In genomic region chr3:55534876-55535275, GRCh38 we compare ENCODE assay signal across 23 cellular contexts. TPM values are rescaled to one million over a fixed set of nuclear protein-coding genes. Genes with fewer than 3 reads are reported as not detected.
A peak's percentile ranks its signal among the peaks of the same experiment; 100 is the strongest.
DNase-seq lines count a peak whose midpoint lies in the region; ATAC-seq and TF ChIP-seq lines count a peak whose summit lies in the region.
"Had no signal": no experiment of that assay in that cellular context is flagged by ENCODE, and none has a peak within 500 bp of the region (broad histone marks: within the 10 kb centered on the region; RNA-seq: fewer than 3 reads in every experiment).

No MANE protein-coding gene starts in this region.

- no peak overlapping the region for H3K4me3 Mint-ChIP-seq in stimulated activated memory B cell treated with anti-CD40 and anti-IgM and Interleukin-4, amounts not matched to agents 10 μg/mL and 1 μg/mL and 100 μg/mL, for 72 hours
- H3K4me3 Mint-ChIP-seq: CD8-positive, alpha-beta memory T cell; HFFc6 had no signal

- intact Hi-C loops in PC-3 (cut with micrococcal nuclease) (no loop called here), left cardiac atrium (cut with DNase I) (no loop called here)

- H2AFZ ChIP-seq in PC-3 (ENCODE audit: low read length) = no peak overlapping the region

- no peaks in the 10 kb centered on the region for H3K4me1 Mint-ChIP-seq in stimulated activated memory B cell treated with anti-CD40 and anti-IgM and Interleukin-4, amounts not matched to agents 10 μg/mL and 1 μg/mL and 100 μg/mL, for 72 hours
- H3K4me1 Mint-ChIP-seq: CD8-positive, alpha-beta memory T cell had no signal

- H3K27ac ChIP-seq in PC-3 (ENCODE audit: low read length) (no peak overlapping the region), epithelial cell of prostate (no peak overlapping the region)
- H3K27ac ChIP-seq: BLaER1 treated with 17β-estradiol and CSF1 and Interleukin-3, amounts not matched to agents 10 nM and 100 nM; RWPE1 had no signal

- H3K9me3 ChIP-seq in PC-3 (ENCODE audit: low read length) = no peaks in the 10 kb centered on the region
- H3K9me3 ChIP-seq: BLaER1 treated with 17β-estradiol and CSF1 and Interleukin-3, amounts not matched to agents 10 nM and 100 nM had no signal

- no peaks in the 10 kb centered on the region for H3K27me3 Mint-ChIP-seq in stimulated activated memory B cell treated with anti-CD40 and anti-IgM and Interleukin-4, amounts not matched to agents 10 μg/mL and 1 μg/mL and 100 μg/mL, for 72 hours
- H3K27me3 Mint-ChIP-seq: CD8-positive, alpha-beta memory T cell had no signal

- TF ChIP-seq CTCF in PC-3 (conservative IDR thresholded peaks at IDR 0.05; ENCODE audit: low read depth, low read length) = no peak

- H4K20me1 ChIP-seq in PC-3 (ENCODE audit: low read length) = no peaks in the 10 kb centered on the region
- H4K20me1 ChIP-seq: BLaER1 treated with 17β-estradiol and CSF1 and Interleukin-3, amounts not matched to agents 10 nM and 100 nM had no signal

- H3K4me2 ChIP-seq in PC-3 (ENCODE audit: low read length) = no peak overlapping the region

- H3K9me2 ChIP-seq in PC-3 (replicated peaks; ENCODE audit: low read length) = no peaks in the 10 kb centered on the region

- peaks cover 2% of the 10 kb centered on the region for H3K9me3 Mint-ChIP-seq in stimulated activated memory B cell treated with anti-CD40 and anti-IgM and Interleukin-4, amounts not matched to agents 10 μg/mL and 1 μg/mL and 100 μg/mL, for 72 hours
- H3K9me3 Mint-ChIP-seq: HFFc6 had no signal

- H3K36me3 ChIP-seq in PC-3 (ENCODE audit: low read depth, low read length) = no peaks in the 10 kb centered on the region
- H3K36me3 ChIP-seq: BLaER1 treated with 17β-estradiol and CSF1 and Interleukin-3, amounts not matched to agents 10 nM and 100 nM had no signal

- BruUV-seq in PC-3 (replicated peaks; lab: Mats Ljungman, UMichigan) = no TSS peak

- H3F3A ChIP-seq in PC-3 (ENCODE audit: low read length, unreplicated experiment) = no peaks in the 10 kb centered on the region

- H3K9ac ChIP-seq in PC-3 (ENCODE audit: low read length) = no peak overlapping the region
- H3K9ac ChIP-seq: BLaER1 treated with 17β-estradiol and CSF1 and Interleukin-3, amounts not matched to agents 10 nM and 100 nM had no signal

- no peaks in the 10 kb centered on the region for H3K27me3 ChIP-seq in PC-3 (ENCODE audit: low read length)
- H3K27me3 ChIP-seq: BLaER1 treated with 17β-estradiol and CSF1 and Interleukin-3, amounts not matched to agents 10 nM and 100 nM had no signal

- ATAC-seq in PC-3 = peak; percentile 93
- no peak for ATAC-seq in stimulated activated memory B cell treated with anti-CD40 and anti-IgM and Interleukin-4, amounts not matched to agents 10 μg/mL and 1 μg/mL and 100 μg/mL, for 72 hours
- ATAC-seq in left cardiac atrium = no peak
- ATAC-seq: GM12878, K562 had no signal

- in situ Hi-C loops in G401 (cut with HindIII; ENCODE audit: low sequenced_read_pairs) = no loop called here

- POLR2A ChIA-PET in PC-3 (lab: Charles Lee; ENCODE audit: unreplicated experiment) = interaction anchor here (0.6 kb wide), 1 partner anchor 323 kb away, joined by 3 read pairs; no protein-coding TSS in a partner anchor

- H3K4me3 ChIP-seq in PC-3 (ENCODE audit: low read length) = no peak overlapping the region
- H3K4me3 ChIP-seq: BLaER1 treated with 17β-estradiol and CSF1 and Interleukin-3, amounts not matched to agents 10 nM and 100 nM; GM12878; K562 had no signal

- DNase-seq in Daoy (ENCODE audit: low read depth) (peak; percentile 23), PC-3 (peak; percentile 71), epithelial cell of prostate (ENCODE audit: low read depth, low spot score) (peak; percentile 36), kidney tubule cell (ENCODE audit: low spot score) (peak; percentile 89), G401 (ENCODE audit: low spot score) (no peak), left cardiac atrium (no peak)
- DNase-seq in stimulated activated CD4-positive, alpha-beta T cell treated with anti-CD3 and anti-CD28 coated beads, Interleukin-4, amount 100 ng/mL, for 24 hours = no peak
- DNase-seq: CD8-positive, alpha-beta memory T cell; DND-41; GF-D8; H7; HFFc6; NCI-H1417 treated with DMSO at 0.1 percent for 48 hours; NCI-H187 treated with DMSO at 0.1 percent for 48 hours; NCI-H2227 treated with DMSO at 0.1 percent for 48 hours; NCI-H510A treated with DMSO at 0.1 percent for 48 hours; NCI-H82; OCI-M1 had no signal

- no peak overlapping the region for H3K27ac Mint-ChIP-seq in stimulated activated memory B cell treated with anti-CD40 and anti-IgM and Interleukin-4, amounts not matched to agents 10 μg/mL and 1 μg/mL and 100 μg/mL, for 72 hours
- H3K27ac Mint-ChIP-seq: CD8-positive, alpha-beta memory T cell; HFFc6 had no signal

- no peaks in the 10 kb centered on the region for H3K36me3 Mint-ChIP-seq in stimulated activated memory B cell treated with anti-CD40 and anti-IgM and Interleukin-4, amounts not matched to agents 10 μg/mL and 1 μg/mL and 100 μg/mL, for 72 hours
- H3K36me3 Mint-ChIP-seq: CD8-positive, alpha-beta memory T cell had no signal

- no peaks in the 10 kb centered on the region for H3K79me2 ChIP-seq in PC-3 (ENCODE audit: low read length)

- peaks cover 10% of the 10 kb centered on the region for H3K4me1 ChIP-seq in PC-3 (ENCODE audit: insufficient read depth, low read length)
- H3K4me1 ChIP-seq: BLaER1 treated with 17β-estradiol and CSF1 and Interleukin-3, amounts not matched to agents 10 nM and 100 nM had no signal

- CTCF ChIA-PET in PC-3 (lab: Charles Lee) = interaction anchor here (0.6 kb wide), 1 partner anchor 26 kb away, joined by 3 read pairs; no protein-coding TSS in a partner anchor

RNA-seq across cellular contexts. Expression of gene WNT5A, which starts 47.8 kb away (rescaled TPM):
- total RNA-seq in Daoy (2014; rRNA removed; shearing (Covaris generic)) = 108 and 109 TPM in 2 replicates
- total RNA-seq in PC-3 (2014; rRNA removed) (21.8 and 28.5 TPM in 2 replicates), left cardiac atrium (1 to 10 TPM; 3.0 to 6.2 TPM)
- 16.4 and 18.4 TPM in 2 replicates for total RNA-seq in G401 (2014; rRNA removed; shearing (Covaris generic))
- total RNA-seq: CD8-positive, alpha-beta memory T cell had no signal

Comparison
In these comparisons a context has a peak if more than half of its experiments do, and no peak if none do; other contexts are left out.
1. DNase-seq: peak in Daoy (single experiment), PC-3 (single experiment), epithelial cell of prostate (single experiment) and kidney tubule cell (single experiment); none in G401 (single experiment), stimulated activated CD4-positive, alpha-beta T cell treated with anti-CD3 and anti-CD28 coated beads, Interleukin-4, amount 100 ng/mL, for 24 hours (single experiment) and left cardiac atrium (single experiment).